ENCODE assay signal across 9 cellular contexts in genomic region chr5:113123563-113123962, GRCh38.
DNase-seq lines count a peak whose midpoint lies in the region; ATAC-seq and TF ChIP-seq lines count a peak whose summit lies in the region.
"Had no signal": no experiment of that assay in that cellular context is flagged by ENCODE, and none has a peak within 500 bp of the region (broad histone marks: within the 10 kb centered on the region; RNA-seq: fewer than 3 reads in every experiment).

No MANE protein-coding gene starts in this region.

- peaks cover 4% of the 10 kb centered on the region for H3K27me3 Mint-ChIP-seq in activated CD4-positive, alpha-beta T cell treated with anti-CD3 and anti-CD28 coated beads, Interleukin-2, amount 10 ng/mL, durations not matched to agents 24 days and 14 days

- no peaks in the 10 kb centered on the region for H3K36me3 Mint-ChIP-seq in activated CD4-positive, alpha-beta T cell treated with anti-CD3 and anti-CD28 coated beads, Interleukin-2, amount 10 ng/mL, durations not matched to agents 24 days and 14 days (ENCODE audit: low read depth)
- H3K36me3 Mint-ChIP-seq in stimulated activated effector memory CD8-positive, alpha-beta T cell treated with anti-CD3 and anti-CD28 coated beads, Interleukin-12 subunit alpha, Interleukin-12 subunit beta, amount 100 ng/mL, for 72 hours = no peaks in the 10 kb centered on the region

- no peak overlapping the region for H3K27ac Mint-ChIP-seq in activated CD4-positive, alpha-beta T cell treated with anti-CD3 and anti-CD28 coated beads, Interleukin-2, amount 10 ng/mL, durations not matched to agents 24 days and 14 days
- no peak overlapping the region for H3K27ac Mint-ChIP-seq in stimulated activated effector memory CD8-positive, alpha-beta T cell treated with anti-CD3 and anti-CD28 coated beads, Interleukin-12 subunit alpha, Interleukin-12 subunit beta, amount 100 ng/mL, for 72 hours

- in situ Hi-C loops in SK-MEL-5 (cut with HindIII; ENCODE audit: low pct_unique_long_range_greater_than_20kb, low sequenced_read_pairs) = no loop called here

- H3K4me1 Mint-ChIP-seq in activated CD4-positive, alpha-beta T cell treated with anti-CD3 and anti-CD28 coated beads, Interleukin-2, amount 10 ng/mL, durations not matched to agents 24 days and 14 days = no peaks in the 10 kb centered on the region
- H3K4me1 Mint-ChIP-seq in stimulated activated effector memory CD8-positive, alpha-beta T cell treated with anti-CD3 and anti-CD28 coated beads, Interleukin-12 subunit alpha, Interleukin-12 subunit beta, amount 100 ng/mL, for 72 hours = no peaks in the 10 kb centered on the region

- H3K27ac ChIP-seq in foreskin keratinocyte = no peak overlapping the region
- H3K27ac ChIP-seq in psoas muscle = no peak overlapping the region
- H3K27ac ChIP-seq: colonic mucosa had no signal

- H3K4me3 ChIP-seq in GM12875 (ENCODE audit: low read depth, low read length) (no peak overlapping the region), psoas muscle (no peak overlapping the region)
- H3K4me3 ChIP-seq: colonic mucosa had no signal

- no peak overlapping the region for H3K4me3 Mint-ChIP-seq in activated CD4-positive, alpha-beta T cell treated with anti-CD3 and anti-CD28 coated beads, Interleukin-2, amount 10 ng/mL, durations not matched to agents 24 days and 14 days
- H3K4me3 Mint-ChIP-seq in stimulated activated effector memory CD8-positive, alpha-beta T cell treated with anti-CD3 and anti-CD28 coated beads, Interleukin-12 subunit alpha, Interleukin-12 subunit beta, amount 100 ng/mL, for 72 hours = no peak overlapping the region

- H3K4me1 ChIP-seq in foreskin keratinocyte (peaks cover 16% of the 10 kb centered on the region), psoas muscle (peaks cover 6% of the 10 kb centered on the region)
- H3K4me1 ChIP-seq: colonic mucosa had no signal

- DNase-seq in A172 (ENCODE audit: low spot score) = peak; percentile 13
- DNase-seq in SK-MEL-5 (ENCODE audit: low read depth, low spot score) = peak; percentile 63
- DNase-seq in foreskin keratinocyte = no peak
- DNase-seq in psoas muscle = no peak
- no peak for DNase-seq in activated CD4-positive, alpha-beta T cell treated with anti-CD3 and anti-CD28 coated beads, Interleukin-2, amount 10 ng/mL, durations not matched to agents 24 days and 14 days
- no peak for DNase-seq in stimulated activated effector memory CD8-positive, alpha-beta T cell treated with anti-CD3 and anti-CD28 coated beads, Interleukin-12 subunit alpha, Interleukin-12 subunit beta, amount 100 ng/mL, for 72 hours (ENCODE audit: low spot score in 2 of 2)
- no peak for DNase-seq in NCI-H774 (lab: John Stamatoyannopoulos, UW)
- DNase-seq: colonic mucosa had no signal

- H3K27me3 ChIP-seq in foreskin keratinocyte = no peaks in the 10 kb centered on the region
- no peaks in the 10 kb centered on the region for H3K27me3 ChIP-seq in psoas muscle (ENCODE audit: insufficient read depth in 3 of 3, low read length in 2 of 3)
- H3K27me3 ChIP-seq: colonic mucosa had no signal

- peak; percentile 13; the same call in 1 of the 2 replicates for TF ChIP-seq CTCF in GM12875 (IDR thresholded peaks at IDR 0.05; ENCODE audit: borderline replicate concordance, insufficient read depth, low read depth, low read length)
- TF ChIP-seq CTCF in foreskin keratinocyte (conservative IDR thresholded peaks at IDR 0.05) = peak; percentile 39
- no peak for TF ChIP-seq CTCF in psoas muscle (IDR thresholded peaks at IDR 0.05)

- WGBS in psoas muscle, 3 donors = 88 to 94% (median 89%) methylated on average over 3 of the region's 3 CpGs

- H3K9me3 ChIP-seq in psoas muscle = no peaks in the 10 kb centered on the region
- H3K9me3 ChIP-seq: colonic mucosa had no signal

- ATAC-seq in foreskin keratinocyte (no peak), psoas muscle (no peak)
- no peak for ATAC-seq in stimulated activated effector memory CD8-positive, alpha-beta T cell treated with anti-CD3 and anti-CD28 coated beads, Interleukin-12 subunit alpha, Interleukin-12 subunit beta, amount 100 ng/mL, for 72 hours

- peaks cover 6% of the 10 kb centered on the region for H3K9me3 Mint-ChIP-seq in activated CD4-positive, alpha-beta T cell treated with anti-CD3 and anti-CD28 coated beads, Interleukin-2, amount 10 ng/mL, durations not matched to agents 24 days and 14 days
- no peaks in the 10 kb centered on the region for H3K9me3 Mint-ChIP-seq in stimulated activated effector memory CD8-positive, alpha-beta T cell treated with anti-CD3 and anti-CD28 coated beads, Interleukin-12 subunit alpha, Interleukin-12 subunit beta, amount 100 ng/mL, for 72 hours

- intact Hi-C loops in psoas muscle (cut with DNase I) = no loop called here
- intact Hi-C loops in activated CD4-positive, alpha-beta T cell treated with anti-CD3 and anti-CD28 coated beads, Interleukin-2, amount 10 ng/mL, durations not matched to agents 24 days and 14 days (cut with micrococcal nuclease) = no loop called here

- no peaks in the 10 kb centered on the region for H3K36me3 ChIP-seq in psoas muscle (ENCODE audit: insufficient read depth in 1 of 2, low read depth in 1 of 2)
- H3K36me3 ChIP-seq: colonic mucosa had no signal

Comparison
In these comparisons a context has a peak if more than half of its experiments do, and no peak if none do; other contexts are left out.
1. DNase-seq: peak in A172 (single experiment) and SK-MEL-5 (single experiment); none in foreskin keratinocyte (0 of 2), psoas muscle (0 of 2), activated CD4-positive, alpha-beta T cell treated with anti-CD3 and anti-CD28 coated beads, Interleukin-2, amount 10 ng/mL, durations not matched to agents 24 days and 14 days (single experiment), stimulated activated effector memory CD8-positive, alpha-beta T cell treated with anti-CD3 and anti-CD28 coated beads, Interleukin-12 subunit alpha, Interleukin-12 subunit beta, amount 100 ng/mL, for 72 hours (0 of 2) and NCI-H774 (single experiment).